In the genomic region with DNA sequence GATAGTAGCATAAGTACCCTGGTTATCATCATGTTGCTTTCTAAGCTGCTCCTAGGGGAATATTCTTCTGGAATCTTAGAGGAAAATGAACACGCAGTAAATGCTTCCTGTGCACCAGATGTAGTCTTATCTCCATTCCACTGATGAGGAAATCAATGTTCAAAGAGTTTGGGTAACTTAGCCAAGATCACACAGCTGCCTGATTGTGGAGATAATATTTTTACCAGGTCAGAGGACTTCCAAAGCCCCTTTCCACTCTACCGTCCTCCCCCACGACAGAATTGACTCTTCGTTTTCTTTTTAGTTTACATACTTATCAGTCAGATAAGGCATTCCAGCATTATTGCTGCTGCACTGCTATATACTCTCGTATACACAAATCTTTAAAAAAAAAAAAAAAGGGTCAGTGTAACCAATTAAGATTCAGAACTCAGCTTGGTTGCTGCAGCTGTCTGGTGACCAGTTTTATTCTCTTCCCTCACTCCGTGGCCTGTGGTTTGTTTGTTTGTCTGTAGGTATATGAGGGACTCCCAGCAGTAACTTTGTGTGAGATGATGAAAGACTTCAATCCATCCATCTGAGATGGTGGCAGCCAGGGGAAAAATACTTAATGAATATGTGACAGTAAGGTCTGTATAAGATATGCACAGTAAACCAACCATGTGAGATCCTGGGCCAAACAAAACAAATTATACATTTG, we compare ENCODE assay signal across 19 cellular contexts.
DNase-seq lines count a peak whose midpoint lies in the region; ATAC-seq and TF ChIP-seq lines count a peak whose summit lies in the region.
"Had no signal": no experiment of that assay in that cellular context is flagged by ENCODE, and none has a peak within 500 bp of the region (broad histone marks: within the 10 kb centered on the region; RNA-seq: fewer than 3 reads in every experiment).

No MANE protein-coding gene starts in this region.

- peak overlapping the region; percentile 46 for H3K27ac ChIP-seq in hepatocyte
- H3K27ac ChIP-seq: A549, adrenal gland, coronary artery, neural progenitor cell had no signal

- no peaks in the 10 kb centered on the region for H3K27me3 ChIP-seq in hepatocyte
- H3K27me3 ChIP-seq: adrenal gland, MG63, neural progenitor cell had no signal

- WGBS in hepatocyte (ENCODE audit: low lambda C conversion rate, missing lambda C conversion rate), result 24% methylated on average over 6 of the region's 6 CpGs

- H3K36me3 ChIP-seq in hepatocyte (replicated peaks; ENCODE audit: insufficient read depth, low read depth), result no peaks in the 10 kb centered on the region
- H3K36me3 ChIP-seq: adrenal gland, MG63, neural progenitor cell had no signal

- TF ChIP-seq CTCF in hepatocyte (IDR thresholded peaks at IDR 0.05; ENCODE audit: poor library complexity), result no peak

- DNase-seq in Right ventricle myocardium superior (no peak), left cardiac atrium (no peak), amniotic epithelial cell (ENCODE audit: low read depth) (peak; percentile 81), hepatocyte (ENCODE audit: low spot score) (peak; percentile 41), NOMO-1 treated with dmso at 0.1 percent for 144 hours (lab: John Stamatoyannopoulos, UW; ENCODE audit: unreplicated experiment) (no peak), D341Med (ENCODE audit: low spot score) (no peak)
- DNase-seq in activated CD8-positive, alpha-beta memory T cell treated with anti-CD3 and anti-CD28 coated beads, Interleukin-2, amount 50 U/mL, for 48 hours, result no peak
- DNase-seq: activated CD8-positive, alpha-beta memory T cell treated with anti-CD3 and anti-CD28 coated beads for 24 hours; adrenal gland; DMS79; MG63; NCI-H748 treated with DMSO at 0.1 percent for 48 hours; stimulated activated CD4-positive, alpha-beta T cell treated with anti-CD3 and anti-CD28 coated beads, Interleukin-4, amount 100 ng/mL, for 4 hours had no signal

- peak overlapping the region; percentile 28 for H3K4me2 ChIP-seq in hepatocyte
- H3K4me2 ChIP-seq: A549, neural progenitor cell had no signal

- no peak overlapping the region for H3K4me3 ChIP-seq in hepatocyte
- H3K4me3 ChIP-seq: A549, adrenal gland, coronary artery, MG63, neural progenitor cell had no signal

- ATAC-seq in Right ventricle myocardium superior (ENCODE audit: poor library complexity), result peak; percentile 18
- no peak for ATAC-seq in left cardiac atrium
- no peak for ATAC-seq in HG03460 (IDR thresholded peaks at IDR 0.05; ENCODE audit: unreplicated experiment)
- ATAC-seq: A549; activated T-helper 17 cell treated with anti-CD3 and anti-CD28 coated beads, Interleukin-2, amount 50 U/mL, for 72 hours; sciatic nerve had no signal

- no peak overlapping the region for H2AFZ ChIP-seq in hepatocyte
- H2AFZ ChIP-seq: neural progenitor cell had no signal

- H3K9me2 ChIP-seq in hepatocyte (replicated peaks; ENCODE audit: insufficient read depth), result no peaks in the 10 kb centered on the region

- H3K79me2 ChIP-seq in hepatocyte, result no peaks in the 10 kb centered on the region

- no peaks in the 10 kb centered on the region for H4K20me1 ChIP-seq in hepatocyte (ENCODE audit: insufficient read depth, poor library complexity, severe bottlenecking)

- no peaks in the 10 kb centered on the region for H3K9me3 ChIP-seq in hepatocyte (ENCODE audit: low read depth)
- H3K9me3 ChIP-seq: A549, adrenal gland, MG63 had no signal

- peaks cover 29% of the 10 kb centered on the region for H3K4me1 ChIP-seq in hepatocyte (ENCODE audit: insufficient read depth)

- intact Hi-C loops in Right ventricle myocardium superior (cut with DNase I), result no loop called here
- intact Hi-C loops in left cardiac atrium (cut with DNase I), result no loop called here

Comparison
In these comparisons a context has a peak if more than half of its experiments do, and no peak if none do; other contexts are left out.
1. DNase-seq: peak in amniotic epithelial cell (single experiment) and hepatocyte (single experiment); none in Right ventricle myocardium superior (single experiment), left cardiac atrium (single experiment), activated CD8-positive, alpha-beta memory T cell treated with anti-CD3 and anti-CD28 coated beads, Interleukin-2, amount 50 U/mL, for 48 hours (single experiment), NOMO-1 treated with dmso at 0.1 percent for 144 hours (single experiment) and D341Med (single experiment).